ENCODE assay signal across 20 cellular contexts in genomic region chr10:56181607-56182006, GRCh38.
DNase-seq lines count a peak whose midpoint lies in the region; ATAC-seq and TF ChIP-seq lines count a peak whose summit lies in the region.
"Had no signal": no experiment of that assay in that cellular context is flagged by ENCODE, and none has a peak within 500 bp of the region (broad histone marks: within the 10 kb centered on the region; RNA-seq: fewer than 3 reads in every experiment).

No MANE protein-coding gene starts in this region.

- TF ChIP-seq CTCF in Peyer's patch (IDR thresholded peaks at IDR 0.05) (no peak), dorsolateral prefrontal cortex (IDR thresholded peaks at IDR 0.05 in 54 of 56, conservative IDR thresholded peaks at IDR 0.05 in 2 of 56; ENCODE audit: low read depth in 1 of 56, partially characterized antibody in 56 of 56) (no peak)

- H3K27me3 ChIP-seq in Peyer's patch (no peaks in the 10 kb centered on the region), dorsolateral prefrontal cortex (peaks cover 0 to 8% (median 0%) of the 10 kb centered on the region in 45 donors)

- intact Hi-C loops in dorsolateral prefrontal cortex (cut with DNase I): no loop called here

- ATAC-seq in GM18505 (IDR thresholded peaks at IDR 0.05; ENCODE audit: unreplicated experiment) (peak; percentile 80), GM19351 (IDR thresholded peaks at IDR 0.05; ENCODE audit: unreplicated experiment) (peak; percentile 84), HG02852 (IDR thresholded peaks at IDR 0.05; ENCODE audit: unreplicated experiment) (peak; percentile 90), HG03565 (IDR thresholded peaks at IDR 0.05; ENCODE audit: unreplicated experiment) (peak; percentile 95)
- ATAC-seq: activated CD8-positive, alpha-beta memory T cell treated with anti-CD3 and anti-CD28 coated beads, Interleukin-2, amount 10 ng/mL, durations not matched to agents 7 days and 5 days; T-cell had no signal

- H3K36me3 ChIP-seq in Peyer's patch: no peaks in the 10 kb centered on the region

- no peak for DNase-seq in epidermal melanocyte (ENCODE audit: insufficient read length, low spot score)
- no peak for DNase-seq in Peyer's patch
- no peak for DNase-seq in ureter (ENCODE audit: low spot score)
- no peak for DNase-seq in dorsolateral prefrontal cortex
- DNase-seq: activated CD4-positive, alpha-beta T cell treated with anti-CD3 and anti-CD28 coated beads for 48 hours; activated CD8-positive, alpha-beta memory T cell treated with anti-CD3 and anti-CD28 coated beads, Interleukin-2, amount 10 ng/mL, durations not matched to agents 7 days and 5 days; cerebellar nuclear complex; foreskin melanocyte; H9; NCI-H1417; NCI-H524 treated with DMSO at 0.1 percent for 48 hours; OCI-M1; stimulated activated CD4-positive, alpha-beta T cell treated with anti-CD3 and anti-CD28 coated beads, Interleukin-2, amount 100 ng/mL, for 48 hours; stimulated activated naive CD4-positive, alpha-beta T cell treated with Interleukin-2 at 50 U/mL for 16 hours; T-cell had no signal

- no peaks in the 10 kb centered on the region for H3K4me1 ChIP-seq in Peyer's patch

- no peaks in the 10 kb centered on the region for H3K9me3 ChIP-seq in Peyer's patch

- H3K27ac ChIP-seq in Peyer's patch (no peak overlapping the region), dorsolateral prefrontal cortex (no peak overlapping the region)

- H3K4me3 ChIP-seq in Peyer's patch: no peak overlapping the region
- H3K4me3 ChIP-seq in dorsolateral prefrontal cortex: no peak overlapping the region
- H3K4me3 ChIP-seq: lung had no signal

- TF ChIP-seq POLR2A in GM18505 (IDR thresholded peaks at IDR 0.05; ENCODE audit: borderline replicate concordance, extremely low read depth, insufficient read depth, insufficient read length) (no peak), Peyer's patch (IDR thresholded peaks at IDR 0.05) (no peak)
